In genomic region chr3:27715454-27715806, GRCh38 we compare ENCODE assay signal across 14 cellular contexts. TPM values are rescaled to one million over a fixed set of nuclear protein-coding genes. Genes with fewer than 3 reads are reported as not detected.
DNase-seq lines count a peak whose midpoint lies in the region; ATAC-seq and TF ChIP-seq lines count a peak whose summit lies in the region.
"Had no signal": no experiment of that assay in that cellular context is flagged by ENCODE, and none has a peak within 500 bp of the region (broad histone marks: within the 10 kb centered on the region; RNA-seq: fewer than 3 reads in every experiment).

No MANE protein-coding gene starts in this region.

- H3K9me3 ChIP-seq in CD4-positive, alpha-beta T cell (ENCODE audit: control insufficient read depth, low read length), result no peaks in the 10 kb centered on the region
- H3K9me3 ChIP-seq in HUES48 (ENCODE audit: control insufficient read depth, insufficient read depth, low read length), result no peaks in the 10 kb centered on the region
- H3K9me3 ChIP-seq: mucosa of descending colon, sigmoid colon had no signal

- CTCF ChIA-PET in CD4-positive, alpha-beta T cell (lab: Charles Lee), result interaction anchor here (0.7 to 1.1 kb wide), 3 partner anchors 13 to 696 kb away, joined by 3 to 5 read pairs (median 3); no protein-coding TSS in a partner anchor

- ATAC-seq in CD4-positive, alpha-beta T cell (ENCODE audit: poor library complexity), result no peak
- ATAC-seq in natural killer cell treated with Interleukin-12 subunit alpha and Interleukin-12 subunit beta and Interleukin-15 and Interleukin-18, amount 100 ng/mL, for 72 hours, result no peak
- ATAC-seq in GM19023 (IDR thresholded peaks at IDR 0.05; ENCODE audit: unreplicated experiment), result no peak
- ATAC-seq in HG03139 (IDR thresholded peaks at IDR 0.05; ENCODE audit: unreplicated experiment), result no peak
- ATAC-seq: HCT116 had no signal

- H3K4me1 ChIP-seq in HUES48 (ENCODE audit: control insufficient read depth, insufficient read depth, low read length), result peaks cover 74% of the 10 kb centered on the region

- H3K27ac ChIP-seq in CD4-positive, alpha-beta T cell (ENCODE audit: low read depth, low read length), result no peak overlapping the region
- H3K27ac ChIP-seq in HUES48 (ENCODE audit: low read depth, low read length), result peak overlapping the region; percentile 76
- H3K27ac ChIP-seq in coronary artery, result no peak overlapping the region
- H3K27ac ChIP-seq: sigmoid colon had no signal

- no peaks in the 10 kb centered on the region for H3K36me3 ChIP-seq in HUES48 (ENCODE audit: control insufficient read depth, insufficient read depth, low read length)
- H3K36me3 ChIP-seq: sigmoid colon had no signal

- peaks cover 90% of the 10 kb centered on the region for H3K27me3 Mint-ChIP-seq in CD4-positive, alpha-beta T cell
- no peaks in the 10 kb centered on the region for H3K27me3 Mint-ChIP-seq in natural killer cell treated with Interleukin-12 subunit alpha and Interleukin-12 subunit beta and Interleukin-15 and Interleukin-18, amount 100 ng/mL, for 72 hours

- POLR2A ChIA-PET in CD4-positive, alpha-beta T cell (lab: Charles Lee), result interaction anchor here (1.4 kb wide), 2 partner anchors 606 to 634 kb away, joined by 3 to 4 read pairs; no protein-coding TSS in a partner anchor

- no peak overlapping the region for H3K9ac ChIP-seq in HUES48 (ENCODE audit: low read depth, low read length)

- no peak for TF ChIP-seq CTCF in CD4-positive, alpha-beta T cell (IDR thresholded peaks at IDR 0.05)
- no peak for TF ChIP-seq CTCF in coronary artery (IDR thresholded peaks at IDR 0.05)

- H3K4me3 Mint-ChIP-seq in CD4-positive, alpha-beta T cell, result peak overlapping the region; percentile 97
- peak overlapping the region; percentile 100 for H3K4me3 Mint-ChIP-seq in natural killer cell treated with Interleukin-12 subunit alpha and Interleukin-12 subunit beta and Interleukin-15 and Interleukin-18, amount 100 ng/mL, for 72 hours

- H3K4me1 Mint-ChIP-seq in CD4-positive, alpha-beta T cell (ENCODE audit: low read depth), result peaks cover 27% of the 10 kb centered on the region
- peaks cover 55 to 78% of the 10 kb centered on the region in 2 donors for H3K4me1 Mint-ChIP-seq in natural killer cell treated with Interleukin-12 subunit alpha and Interleukin-12 subunit beta and Interleukin-15 and Interleukin-18, amount 100 ng/mL, for 72 hours (ENCODE audit: low read depth in 2 of 2)

- peaks cover 4% of the 10 kb centered on the region for H3K36me3 Mint-ChIP-seq in CD4-positive, alpha-beta T cell (ENCODE audit: low read depth)
- peaks cover 57% of the 10 kb centered on the region for H3K36me3 Mint-ChIP-seq in natural killer cell treated with Interleukin-12 subunit alpha and Interleukin-12 subunit beta and Interleukin-15 and Interleukin-18, amount 100 ng/mL, for 72 hours

- H3K4me3 ChIP-seq in HUES48 (ENCODE audit: low read depth, low read length) (peak overlapping the region; percentile 57), coronary artery (peak overlapping the region; percentile 77)
- H3K4me3 ChIP-seq: mucosa of descending colon, sigmoid colon had no signal

- intact Hi-C loops in CD4-positive, alpha-beta T cell (cut with DNase I, micrococcal nuclease), result loop anchor here in 1 of 2 experiments (2.0 kb wide), 1 partner anchor 569 kb away; no protein-coding TSS in a partner anchor

- no peak overlapping the region for H3K27ac Mint-ChIP-seq in CD4-positive, alpha-beta T cell
- peak overlapping the region; percentile 98 to 99 for H3K27ac Mint-ChIP-seq in natural killer cell treated with Interleukin-12 subunit alpha and Interleukin-12 subunit beta and Interleukin-15 and Interleukin-18, amount 100 ng/mL, for 72 hours
- H3K27ac Mint-ChIP-seq: dendritic cell treated with granulocyte-macrophage colony-stimulating factor and Interleukin-4, amounts not matched to agents 40 ng/mL and 50 ng/mL, for 4 days had no signal

- H3K27me3 ChIP-seq in CD4-positive, alpha-beta T cell (ENCODE audit: control insufficient read depth, insufficient read depth, low read length), result peaks cover 40% of the 10 kb centered on the region
- peaks cover 98% of the 10 kb centered on the region for H3K27me3 ChIP-seq in HUES48 (ENCODE audit: control insufficient read depth, insufficient read depth, low read length)

- DNase-seq in CD4-positive, alpha-beta T cell, result no peak
- DNase-seq in coronary artery (ENCODE audit: low spot score) (no peak), NCI-H146 (lab: John Stamatoyannopoulos, UW) (no peak), SKM-1 treated with dmso at 0.1 percent for 144 hours (lab: John Stamatoyannopoulos, UW; ENCODE audit: unreplicated experiment) (no peak)
- no peak for DNase-seq in natural killer cell treated with Interleukin-12 subunit alpha and Interleukin-12 subunit beta and Interleukin-15 and Interleukin-18, amount 100 ng/mL, for 72 hours (ENCODE audit: low spot score)
- DNase-seq: activated naive CD4-positive, alpha-beta T cell; NCI-H2171 treated with DMSO at 0.1 percent for 48 hours; sigmoid colon had no signal

- no peaks in the 10 kb centered on the region for H3K9me3 Mint-ChIP-seq in CD4-positive, alpha-beta T cell
- H3K9me3 Mint-ChIP-seq in natural killer cell treated with Interleukin-12 subunit alpha and Interleukin-12 subunit beta and Interleukin-15 and Interleukin-18, amount 100 ng/mL, for 72 hours, result no peaks in the 10 kb centered on the region
- H3K9me3 Mint-ChIP-seq: dendritic cell treated with granulocyte-macrophage colony-stimulating factor and Interleukin-4, amounts not matched to agents 40 ng/mL and 50 ng/mL, for 4 days had no signal

RNA-seq across cellular contexts. Expression of gene EOMES, which starts 6.7 kb away (rescaled TPM):
- total RNA-seq in CD4-positive, alpha-beta T cell, result under 1 TPM; 0.64 to 0.69 TPM
- 100 to 1,000 TPM; 117 to 270 TPM for total RNA-seq in natural killer cell treated with Interleukin-12 subunit alpha and Interleukin-12 subunit beta and Interleukin-15 and Interleukin-18, amount 100 ng/mL, for 72 hours
- total RNA-seq: sigmoid colon had no signal

Comparison
In these comparisons a context has a peak if more than half of its experiments do, and no peak if none do; other contexts are left out.
1. RNA of gene EOMES, which starts 6.7 kb away (total RNA-seq): 117 to 270 TPM in natural killer cell treated with Interleukin-12 subunit alpha and Interleukin-12 subunit beta and Interleukin-15 and Interleukin-18, amount 100 ng/mL, for 72 hours; 0.64 to 0.69 TPM in CD4-positive, alpha-beta T cell; every median in the first group is over 10 times any median in the second.